ENCODE assay signal across 19 cellular contexts in the genomic region with DNA sequence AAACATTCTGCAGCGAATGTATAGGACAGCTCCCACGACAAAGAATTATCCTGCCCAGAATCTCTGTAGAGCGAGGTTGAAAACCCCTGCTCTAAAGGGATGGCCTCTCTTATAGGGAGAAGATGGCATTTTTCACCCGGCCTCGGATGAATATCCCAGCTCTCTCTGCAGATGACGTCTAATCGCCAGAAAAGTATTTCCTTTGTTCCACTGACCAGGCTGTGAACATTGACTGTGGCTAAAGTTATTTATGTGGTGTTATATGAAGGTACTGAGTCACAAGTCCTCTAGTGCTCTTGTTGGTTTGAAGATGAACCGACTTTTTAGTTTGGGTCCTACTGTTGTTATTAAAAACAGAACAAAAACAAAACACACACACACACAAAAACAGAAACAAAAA. TPM values are rescaled to one million over a fixed set of nuclear protein-coding genes. Genes with fewer than 3 reads are reported as not detected.
DNase-seq lines count a peak whose midpoint lies in the region; ATAC-seq and TF ChIP-seq lines count a peak whose summit lies in the region.
"Had no signal": no experiment of that assay in that cellular context is flagged by ENCODE, and none has a peak within 500 bp of the region (broad histone marks: within the 10 kb centered on the region; RNA-seq: fewer than 3 reads in every experiment).

No MANE protein-coding gene starts in this region.

- no peaks in the 10 kb centered on the region for H3K9me3 ChIP-seq in SJSA1 (replicated peaks)
- H3K9me3 ChIP-seq: body of pancreas, spleen, thyroid gland had no signal

- H3K36me3 ChIP-seq in SJSA1, result no peaks in the 10 kb centered on the region
- H3K36me3 ChIP-seq: spleen had no signal

- ATAC-seq in HG03457 (IDR thresholded peaks at IDR 0.05; ENCODE audit: unreplicated experiment), result no peak
- ATAC-seq: body of pancreas, GM23338, K562 had no signal

- H3K4me1 ChIP-seq in SJSA1 (replicated peaks), result peaks cover 49% of the 10 kb centered on the region
- H3K4me1 ChIP-seq: body of pancreas, spleen, thyroid gland had no signal

- TF ChIP-seq CTCF in fibroblast of villous mesenchyme (IDR thresholded peaks at IDR 0.05; ENCODE audit: insufficient read depth, low read depth, low read length), result no peak

- no peak overlapping the region for H3K4me3 ChIP-seq in SJSA1
- H3K4me3 ChIP-seq in fibroblast of villous mesenchyme (ENCODE audit: low read depth, low read length), result no peak overlapping the region
- H3K4me3 ChIP-seq: body of pancreas, GM23338, K562, lung, spleen, thyroid gland had no signal

- no peaks in the 10 kb centered on the region for H3K27me3 ChIP-seq in SJSA1 (replicated peaks)
- H3K27me3 ChIP-seq: body of pancreas, spleen, thyroid gland had no signal

- peak overlapping the region; percentile 62 for H3K27ac ChIP-seq in SJSA1
- H3K27ac ChIP-seq: body of pancreas, spleen, thyroid gland had no signal

- DNase-seq in ELR (ENCODE audit: low read depth) (peak; percentile 79), SJSA1 (ENCODE audit: low read depth in 1 of 2, low spot score in 2 of 2) (peak; percentile 70 to 89), fibroblast of villous mesenchyme (ENCODE audit: low read depth) (peak; percentile 49), stromal cell of bone marrow (ENCODE audit: low read depth) (peak; percentile 51), NCI-H1092 treated with DMSO at 0.1 percent for 48 hours (lab: John Stamatoyannopoulos, UW) (no peak), NCI-H345 treated with DMSO at 0.1 percent for 48 hours (lab: John Stamatoyannopoulos, UW; ENCODE audit: unreplicated experiment) (no peak)
- DNase-seq: activated CD4-positive, alpha-beta T cell treated with anti-CD3 and anti-CD28 coated beads, Interleukin-2, amount 50 U/mL, for 4 hours; activated naive CD4-positive, alpha-beta T cell treated with anti-CD3 and anti-CD28 coated beads, Interleukin-2, amount 10 ng/mL, durations not matched to agents 7 days and 5 days; body of pancreas; CD4-positive, alpha-beta T cell; naive B cell; NCI-H2081 treated with DMSO at 0.1 percent for 48 hours; NCI-H510A; spleen; thyroid gland had no signal

RNA-seq across cellular contexts. Expression of a gene that starts 17.4 kb away (rescaled TPM):
- 316 and 376 TPM in 2 replicates for total RNA-seq in SJSA1 (2014; rRNA removed; shearing (Covaris generic))
- 180 and 248 TPM in 2 replicates for total RNA-seq in fibroblast of villous mesenchyme

Comparison
In these comparisons a context has a peak if more than half of its experiments do, and no peak if none do; other contexts are left out.
1. DNase-seq: peak in ELR (single experiment), SJSA1 (2 of 2), fibroblast of villous mesenchyme (single experiment) and stromal cell of bone marrow (single experiment); none in NCI-H1092 treated with DMSO at 0.1 percent for 48 hours (single experiment) and NCI-H345 treated with DMSO at 0.1 percent for 48 hours (single experiment).